ENCODE assay signal across 17 cellular contexts in genomic region chr1:160755864-160756616, GRCh38. TPM values are rescaled to one million over a fixed set of nuclear protein-coding genes. Genes with fewer than 3 reads are reported as not detected.
DNase-seq lines count a peak whose midpoint lies in the region; ATAC-seq and TF ChIP-seq lines count a peak whose summit lies in the region.
"Had no signal": no experiment of that assay in that cellular context is flagged by ENCODE, and none has a peak within 500 bp of the region (broad histone marks: within the 10 kb centered on the region; RNA-seq: fewer than 3 reads in every experiment).

No MANE protein-coding gene starts in this region.

- H3K36me3 ChIP-seq in upper lobe of right lung: no peaks in the 10 kb centered on the region
- H3K36me3 ChIP-seq: adrenal gland, SJSA1 had no signal

- H3K36me3 Mint-ChIP-seq in activated naive CD4-positive, alpha-beta T cell treated with anti-CD3 and anti-CD28 coated beads, Interleukin-2, amount 50 U/mL, for 72 hours: peaks cover 25 to 54% of the 10 kb centered on the region in 2 donors

- no peaks in the 10 kb centered on the region for H3K4me1 ChIP-seq in upper lobe of right lung
- H3K4me1 ChIP-seq: parathyroid adenoma, SJSA1 had no signal

- H3K4me3 ChIP-seq in upper lobe of right lung: no peak overlapping the region
- H3K4me3 ChIP-seq: adrenal gland, SJSA1 had no signal

- peak; percentile 32 for DNase-seq in stimulated activated CD4-positive, alpha-beta T cell treated with anti-CD3 and anti-CD28 coated beads, Interleukin-4, amount 100 ng/mL, for 24 hours
- DNase-seq in stimulated activated CD4-positive, alpha-beta T cell treated with anti-CD3 and anti-CD28 coated beads, Interleukin-15, amount 100 ng/mL, for 24 hours: no peak
- DNase-seq in activated naive CD4-positive, alpha-beta T cell treated with anti-CD3 and anti-CD28 coated beads, Interleukin-2, amount 50 U/mL, for 72 hours (ENCODE audit: low spot score in 2 of 2): no peak
- DNase-seq in upper lobe of right lung: no peak
- DNase-seq in NCI-H446 treated with DMSO at 0.1 percent for 48 hours (lab: John Stamatoyannopoulos, UW): no peak
- DNase-seq in SIG-M5 (lab: John Stamatoyannopoulos, UW): no peak
- no peak for DNase-seq in HuH-7.5 (ENCODE audit: low spot score)
- DNase-seq: adrenal gland, DMS79, NCI-H1417, NCI-H69 had no signal

- peak overlapping the region; percentile 22 to 42 for H3K27ac Mint-ChIP-seq in activated naive CD4-positive, alpha-beta T cell treated with anti-CD3 and anti-CD28 coated beads, Interleukin-2, amount 50 U/mL, for 72 hours

- no peaks in the 10 kb centered on the region for H3K9me3 ChIP-seq in upper lobe of right lung
- H3K9me3 ChIP-seq: adrenal gland, SJSA1 had no signal

- intact Hi-C loops in upper lobe of right lung (cut with DNase I): no loop called here

- peaks cover 5% of the 10 kb centered on the region for H3K27me3 ChIP-seq in upper lobe of right lung
- H3K27me3 ChIP-seq: adrenal gland had no signal

- peak overlapping the region; percentile 24 for H3K27ac ChIP-seq in upper lobe of right lung
- H3K27ac ChIP-seq: adrenal gland, parathyroid adenoma, SJSA1, VCaP had no signal

- no peak for TF ChIP-seq CTCF in upper lobe of right lung (IDR thresholded peaks at IDR 0.05)

- ATAC-seq in HG03064 (IDR thresholded peaks at IDR 0.05; ENCODE audit: low read depth, unreplicated experiment) (peak; percentile 41), upper lobe of right lung (peak; percentile 33)
- ATAC-seq in activated naive CD4-positive, alpha-beta T cell treated with anti-CD3 and anti-CD28 coated beads, Interleukin-2, amount 50 U/mL, for 72 hours: peak; percentile 46 to 65
- ATAC-seq: esophagus mucosa had no signal

- peaks cover 9 to 24% of the 10 kb centered on the region in 2 donors for H3K9me3 Mint-ChIP-seq in activated naive CD4-positive, alpha-beta T cell treated with anti-CD3 and anti-CD28 coated beads, Interleukin-2, amount 50 U/mL, for 72 hours

RNA-seq across cellular contexts. Expression of gene SLAMF7, which starts 17.0 kb away (rescaled TPM):
- 100 to 1,000 TPM in 1 of 2 donors, 10 to 100 TPM in 1; 70.9 to 112 TPM for total RNA-seq in activated naive CD4-positive, alpha-beta T cell treated with anti-CD3 and anti-CD28 coated beads, Interleukin-2, amount 50 U/mL, for 72 hours
- 9.2 TPM for total RNA-seq in upper lobe of right lung
- total RNA-seq: HT-29, SJSA1 had no signal

RNA-seq across cellular contexts. Expression of gene LY9, which starts 39.9 kb away (rescaled TPM):
- 1 to 10 TPM; 5.2 to 9.7 TPM for total RNA-seq in activated naive CD4-positive, alpha-beta T cell treated with anti-CD3 and anti-CD28 coated beads, Interleukin-2, amount 50 U/mL, for 72 hours
- total RNA-seq in upper lobe of right lung: 3.3 TPM
- total RNA-seq: HT-29, SJSA1 had no signal

RNA-seq across cellular contexts. Expression of gene CD48, which starts 44.4 kb away (rescaled TPM):
- total RNA-seq in activated naive CD4-positive, alpha-beta T cell treated with anti-CD3 and anti-CD28 coated beads, Interleukin-2, amount 50 U/mL, for 72 hours: 100 to 1,000 TPM; 231 to 236 TPM
- total RNA-seq in upper lobe of right lung: 21.5 TPM
- total RNA-seq: HT-29, SJSA1 had no signal

Comparison
In these comparisons a context has a peak if more than half of its experiments do, and no peak if none do; other contexts are left out.
1. RNA of gene CD48, which starts 44.4 kb away (total RNA-seq): 231 to 236 TPM in activated naive CD4-positive, alpha-beta T cell treated with anti-CD3 and anti-CD28 coated beads, Interleukin-2, amount 50 U/mL, for 72 hours; 21.5 TPM in upper lobe of right lung (single experiment); every median in the first group is over 10 times any median in the second.
2. Peak in every context shown above with its lines, with median percentiles within 50 percentile points of each other: ATAC-seq.